22 cellular contexts compared by ENCODE assay signal in genomic region chr11:77402218-77402556, GRCh38.
DNase-seq lines count a peak whose midpoint lies in the region; FAIRE-seq lines count a peak whose summit lies in the region.
"Had no signal": no experiment of that assay in that cellular context is flagged by ENCODE, and none has a peak within 500 bp of the region (broad histone marks: within the 10 kb centered on the region; RNA-seq: fewer than 3 reads in every experiment).

No MANE protein-coding gene starts in this region.

- peaks cover 14% of the 10 kb centered on the region for H3K4me1 Mint-ChIP-seq in activated CD4-positive, alpha-beta memory T cell treated with anti-CD3 and anti-CD28 coated beads, Interleukin-2, amount 10 ng/mL, durations not matched to agents 7 days and 5 days
- H3K4me1 Mint-ChIP-seq: activated B cell treated with CpG ODN at 0.5 μM for 24 hours had no signal

- no peak overlapping the region for H3K4me3 Mint-ChIP-seq in activated CD4-positive, alpha-beta memory T cell treated with anti-CD3 and anti-CD28 coated beads, Interleukin-2, amount 10 ng/mL, durations not matched to agents 7 days and 5 days
- H3K4me3 Mint-ChIP-seq: activated B cell treated with CpG ODN at 0.5 μM for 24 hours, mesothelial cell of epicardium, T-cell had no signal

- H3K27ac Mint-ChIP-seq in activated CD4-positive, alpha-beta memory T cell treated with anti-CD3 and anti-CD28 coated beads, Interleukin-2, amount 10 ng/mL, durations not matched to agents 7 days and 5 days = no peak overlapping the region
- H3K27ac Mint-ChIP-seq: activated B cell treated with CpG ODN at 0.5 μM for 24 hours, mesothelial cell of epicardium, T-cell had no signal

- CTCF ChIA-PET in activated CD4-positive, alpha-beta memory T cell treated with anti-CD3 and anti-CD28 coated beads, Interleukin-2, amount 10 ng/mL, durations not matched to agents 7 days and 5 days (lab: Charles Lee) = no interaction called here

- no peaks in the 10 kb centered on the region for H3K27me3 Mint-ChIP-seq in activated CD4-positive, alpha-beta memory T cell treated with anti-CD3 and anti-CD28 coated beads, Interleukin-2, amount 10 ng/mL, durations not matched to agents 7 days and 5 days
- H3K27me3 Mint-ChIP-seq: activated B cell treated with CpG ODN at 0.5 μM for 24 hours, T-cell had no signal

- no peaks in the 10 kb centered on the region for H3K9me3 Mint-ChIP-seq in activated CD4-positive, alpha-beta memory T cell treated with anti-CD3 and anti-CD28 coated beads, Interleukin-2, amount 10 ng/mL, durations not matched to agents 7 days and 5 days
- H3K9me3 Mint-ChIP-seq: activated B cell treated with CpG ODN at 0.5 μM for 24 hours, T-cell had no signal

- no peaks in the 10 kb centered on the region for H3K27me3 ChIP-seq in H7 (ENCODE audit: control insufficient read depth, insufficient read depth, low read length)
- H3K27me3 ChIP-seq: heart left ventricle, transverse colon had no signal

- peak; percentile 79 for DNase-seq in NCI-H1105 (lab: John Stamatoyannopoulos, UW)
- no peak for DNase-seq in NCI-H1105 treated with DMSO at 0.1 percent for 48 hours (lab: John Stamatoyannopoulos, UW)
- peak; percentile 13 for DNase-seq in H7
- peak; percentile 35 for DNase-seq in NOMO-1 treated with dmso at 0.1 percent for 144 hours (lab: John Stamatoyannopoulos, UW; ENCODE audit: unreplicated experiment)
- DNase-seq in left kidney (ENCODE audit: low read depth, low spot score) = peak; percentile 41
- no peak for DNase-seq in GM19239 (ENCODE audit: insufficient read length, low spot score)
- DNase-seq in midbrain (lab: John Stamatoyannopoulos, UW) = no peak
- no peak for DNase-seq in activated CD4-positive, alpha-beta memory T cell treated with anti-CD3 and anti-CD28 coated beads, Interleukin-2, amount 10 ng/mL, durations not matched to agents 7 days and 5 days
- DNase-seq: activated B cell treated with CpG ODN at 0.5 μM for 24 hours, activated gamma-delta T cell, C1 segment of cervical spinal cord, GOT3, heart left ventricle, kidney, MV-4-11, NCI-H446 treated with DMSO at 0.1 percent for 48 hours, transverse colon had no signal

- H3K36me3 Mint-ChIP-seq in activated CD4-positive, alpha-beta memory T cell treated with anti-CD3 and anti-CD28 coated beads, Interleukin-2, amount 10 ng/mL, durations not matched to agents 7 days and 5 days (ENCODE audit: low read depth) = peaks cover 25% of the 10 kb centered on the region
- H3K36me3 Mint-ChIP-seq: mesothelial cell of epicardium had no signal

- POLR2A ChIA-PET in activated CD4-positive, alpha-beta memory T cell treated with anti-CD3 and anti-CD28 coated beads, Interleukin-2, amount 10 ng/mL, durations not matched to agents 7 days and 5 days (lab: Charles Lee) = no interaction called here

- no peak overlapping the region for H3K4me3 ChIP-seq in H7 (ENCODE audit: insufficient read depth, low read depth, low read length)
- H3K4me3 ChIP-seq: heart left ventricle, transverse colon had no signal

- no peak for FAIRE-seq in GM19239 (lab: Jason Lieb, UNC)
- FAIRE-seq: A204.1, colon, HepG2, kidney had no signal

- no peaks in the 10 kb centered on the region for H3K36me3 ChIP-seq in H7 (replicated peaks; ENCODE audit: control insufficient read depth, insufficient read depth, low read length)
- H3K36me3 ChIP-seq: heart left ventricle, transverse colon had no signal

Comparison
In these comparisons a context has a peak if more than half of its experiments do, and no peak if none do; other contexts are left out.
1. DNase-seq: peak in NCI-H1105 (single experiment), H7 (single experiment), NOMO-1 treated with dmso at 0.1 percent for 144 hours (single experiment) and left kidney (single experiment); none in NCI-H1105 treated with DMSO at 0.1 percent for 48 hours (single experiment), GM19239 (single experiment), midbrain (single experiment) and activated CD4-positive, alpha-beta memory T cell treated with anti-CD3 and anti-CD28 coated beads, Interleukin-2, amount 10 ng/mL, durations not matched to agents 7 days and 5 days (single experiment).